8 cellular contexts compared by ENCODE assay signal in the genomic region with DNA sequence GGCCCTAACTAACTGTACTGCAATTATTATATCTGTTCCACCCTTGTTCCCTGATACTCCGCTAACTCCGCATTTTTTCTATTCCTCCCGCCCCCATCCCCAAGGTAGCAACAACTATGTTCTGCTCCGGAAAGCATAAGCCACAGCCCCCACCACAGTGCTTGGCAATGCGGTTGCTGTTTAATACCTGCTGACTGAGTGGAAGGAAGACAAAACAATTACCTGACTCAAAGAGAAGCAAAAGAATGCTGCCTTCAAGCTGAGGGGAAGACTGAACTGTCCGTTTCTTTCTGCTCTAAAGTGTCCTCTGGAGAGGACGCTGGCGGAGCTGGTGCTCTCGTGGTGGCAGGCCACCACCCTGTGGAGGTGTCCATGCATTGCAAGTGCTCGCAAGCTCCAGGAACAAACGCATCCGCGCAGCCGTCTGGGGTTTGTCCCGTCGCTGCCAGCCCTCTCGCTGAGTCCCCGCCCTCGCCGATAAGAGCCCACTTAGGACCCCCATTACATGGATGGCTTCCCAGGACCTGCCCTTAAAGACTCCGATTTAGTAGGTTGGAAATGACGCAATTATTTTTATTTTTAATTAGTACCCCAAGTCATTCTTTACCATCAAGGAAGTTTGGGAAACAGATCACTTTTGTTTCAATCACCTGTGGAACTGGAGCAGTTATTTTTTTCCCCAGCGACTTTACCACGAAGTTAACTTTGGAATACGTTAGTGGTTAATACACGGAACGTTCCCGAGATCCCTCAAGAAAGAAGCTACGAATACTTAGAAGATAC. TPM values are rescaled to one million over a fixed set of nuclear protein-coding genes. Genes with fewer than 3 reads are reported as not detected.
DNase-seq lines count a peak whose midpoint lies in the region; ATAC-seq and TF ChIP-seq lines count a peak whose summit lies in the region.

No MANE protein-coding gene starts in this region.

- H3K4me1 ChIP-seq in BLaER1 (peaks cover 38% of the 10 kb centered on the region), duodenal mucosa (ENCODE audit: control insufficient read depth in 1 of 2, insufficient read depth in 2 of 2, low read length in 2 of 2) (peaks cover 23 to 29% of the 10 kb centered on the region in 2 donors), lung (ENCODE audit: control insufficient read depth in 2 of 2, insufficient read depth in 2 of 2, low read length in 2 of 2) (peaks cover 0 to 4% of the 10 kb centered on the region in 2 donors)

- peaks cover 16% of the 10 kb centered on the region for H3K9me3 ChIP-seq in BLaER1
- peaks cover 2 to 7% of the 10 kb centered on the region in 2 donors for H3K9me3 ChIP-seq in duodenal mucosa (ENCODE audit: control insufficient read depth in 1 of 2, low read length in 2 of 2)
- peaks cover 0 to 2% of the 10 kb centered on the region in 2 donors for H3K9me3 ChIP-seq in lung (ENCODE audit: control insufficient read depth in 2 of 2, insufficient read depth in 1 of 2, low read length in 1 of 2)

- WGBS in lung, 2 donors = 5 to 6% methylated on average over 29 of the region's 29 CpGs

- H3K27me3 ChIP-seq in BLaER1 (no peaks in the 10 kb centered on the region), duodenal mucosa (ENCODE audit: control insufficient read depth in 1 of 2, insufficient read depth in 2 of 2, low read length in 2 of 2) (no peaks in the 10 kb centered on the region), lung (ENCODE audit: control insufficient read depth, insufficient read depth) (no peaks in the 10 kb centered on the region)

- H4K20me1 ChIP-seq in BLaER1 = peaks cover 23% of the 10 kb centered on the region

- peak overlapping the region; percentile 99 for H3K27ac ChIP-seq in BLaER1
- peak overlapping the region; percentile 99 for H3K27ac ChIP-seq in duodenal mucosa (ENCODE audit: low read depth, low read length)
- H3K27ac ChIP-seq in lung (ENCODE audit: low read depth in 1 of 2, low read length in 1 of 2) = peak overlapping the region; percentile 100

- H3K4me2 ChIP-seq in BLaER1 = peak overlapping the region; percentile 95

- DNase-seq in NCI-H526 treated with DMSO at 0.1 percent for 48 hours (lab: John Stamatoyannopoulos, UW) = peak; percentile 39
- peak; percentile 71 to 74 for DNase-seq in activated CD4-positive, alpha-beta T cell treated with anti-CD3 and anti-CD28 coated beads, Interleukin-2, amount 50 U/mL, for 4 hours
- DNase-seq in lung (ENCODE audit: low spot score) = peak; percentile 87
- peak; percentile 61 to 82 (median 69) for DNase-seq in stimulated activated CD4-positive, alpha-beta T cell treated with anti-CD3 and anti-CD28 coated beads, TNF-alpha, amount 100 ng/mL, for 24 hours (ENCODE audit: low read depth in 3 of 3)

- peak; percentile 35 for TF ChIP-seq POLR2A in GM19193 (IDR thresholded peaks at IDR 0.05; ENCODE audit: extremely low read depth, insufficient read depth, insufficient read length)

- H3K4me3 ChIP-seq in BLaER1 = peak overlapping the region; percentile 87
- peak overlapping the region; percentile 88 to 89 for H3K4me3 ChIP-seq in duodenal mucosa (ENCODE audit: low read depth in 1 of 2, low read length in 2 of 2)
- H3K4me3 ChIP-seq in lung = peak overlapping the region; percentile 48

- H3K36me3 ChIP-seq in BLaER1 = peaks cover 20% of the 10 kb centered on the region
- peaks cover 3 to 4% of the 10 kb centered on the region in 2 donors for H3K36me3 ChIP-seq in duodenal mucosa (ENCODE audit: control insufficient read depth in 1 of 2, insufficient read depth in 2 of 2, low read length in 2 of 2)
- H3K36me3 ChIP-seq in lung (ENCODE audit: control insufficient read depth in 2 of 2, insufficient read depth in 2 of 2, low read length in 2 of 2) = peaks cover 0 to 4% of the 10 kb centered on the region in 2 donors

- ATAC-seq in HG03442 (IDR thresholded peaks at IDR 0.05; ENCODE audit: unreplicated experiment) (peak; percentile 47), lung (ENCODE audit: insufficient read depth, low FRiP score) (peak; percentile 79)

- H3K9ac ChIP-seq in BLaER1 = peak overlapping the region; percentile 97
- peak overlapping the region; percentile 95 to 98 for H3K9ac ChIP-seq in duodenal mucosa (ENCODE audit: low read depth in 1 of 2, low read length in 2 of 2)

- TF ChIP-seq CTCF in lung (IDR thresholded peaks at IDR 0.05; ENCODE audit: control extremely low read depth, extremely low read depth) = peak; percentile 97

RNA-seq across cellular contexts. Expression of a gene that starts 1.6 kb away (rescaled TPM):
- 100 to 1,000 TPM; 321 to 403 TPM for total RNA-seq in lung
- polyA plus RNA-seq in lung = 100 to 1,000 TPM; 578 to 796 TPM

RNA-seq across cellular contexts. Expression of a gene that starts 15.9 kb away (rescaled TPM):
- 100 to 1,000 TPM; 249 to 299 TPM for total RNA-seq in lung
- 1,000 to 10,000 TPM in 1 of 2 donors, 100 to 1,000 TPM in 1; 538 to 1,047 TPM for polyA plus RNA-seq in lung

RNA-seq across cellular contexts. Expression of a gene that starts 26.3 kb away (rescaled TPM):
- total RNA-seq in lung = 1 to 10 TPM; 1.7 to 4.6 TPM
- polyA plus RNA-seq in lung = under 1 TPM; 0.61 to 0.85 TPM

Comparison
In these comparisons a context has a peak if more than half of its experiments do, and no peak if none do; other contexts are left out.
1. Peak in every context shown above with its lines: DNase-seq, ATAC-seq, H3K4me3 ChIP-seq and H3K27ac ChIP-seq.